9 cellular contexts compared by ENCODE assay signal in the genomic region with DNA sequence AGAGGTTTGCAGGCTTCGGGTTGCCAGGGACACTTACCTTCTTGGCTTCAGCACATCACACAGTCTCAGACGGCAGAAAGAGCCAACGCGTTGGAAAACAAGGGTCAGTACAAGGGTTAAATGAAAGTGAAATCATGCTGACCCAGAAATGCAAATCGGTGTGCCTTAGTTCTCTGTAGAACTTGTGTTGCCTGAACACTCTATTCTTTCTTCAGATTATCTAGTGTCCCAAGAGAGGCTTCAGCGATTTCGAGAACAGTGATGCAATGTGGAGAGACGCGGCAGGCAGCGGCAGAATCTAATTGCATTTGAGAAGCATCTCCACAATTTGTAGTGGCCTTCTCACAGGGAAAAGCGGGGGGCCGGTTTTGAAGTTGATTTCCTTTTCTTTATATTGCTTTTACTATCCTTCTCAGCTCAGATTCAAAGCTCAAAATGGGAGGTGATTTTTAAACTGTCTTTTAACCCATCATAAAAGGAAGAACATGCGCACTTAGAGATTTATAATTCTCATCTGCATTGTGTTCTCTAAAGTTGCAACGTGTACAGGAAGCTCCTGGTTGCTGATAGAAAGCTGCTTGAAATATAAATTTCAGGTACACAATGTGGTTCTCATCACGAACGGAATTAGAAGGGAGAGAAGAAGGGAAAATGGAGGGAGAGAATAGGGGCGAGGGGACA.
DNase-seq lines count a peak whose midpoint lies in the region; ATAC-seq and TF ChIP-seq lines count a peak whose summit lies in the region.
"Had no signal": no experiment of that assay in that cellular context is flagged by ENCODE, and none has a peak within 500 bp of the region (broad histone marks: within the 10 kb centered on the region; RNA-seq: fewer than 3 reads in every experiment).

No MANE protein-coding gene starts in this region.

- ATAC-seq in GM21825 (IDR thresholded peaks at IDR 0.05; ENCODE audit: unreplicated experiment) (peak; percentile 51), aorta (ENCODE audit: low FRiP score) (peak; percentile 74)

- H3K27ac Mint-ChIP-seq in CD8-positive, alpha-beta memory T cell = peak overlapping the region; percentile 38 to 94 (median 90)

- peak overlapping the region; percentile 71 to 88 (median 77) for H3K4me3 Mint-ChIP-seq in CD8-positive, alpha-beta memory T cell

- DNase-seq in CD8-positive, alpha-beta memory T cell = peak in 1 of 5 donors; percentile 32
- DNase-seq in SK-N-MC (ENCODE audit: low read depth, low spot score) = no peak
- peak; percentile 81 for DNase-seq in right atrium auricular region (ENCODE audit: low spot score)
- DNase-seq in aorta = no peak
- DNase-seq in stimulated activated CD8-positive, alpha-beta memory T cell treated with anti-CD3 and anti-CD28 coated beads, Interleukin-4, amount 100 ng/mL, for 48 hours = no peak
- DNase-seq in cerebellar cortex (ENCODE audit: low spot score) = no peak
- no peak for DNase-seq in PC-9

- intact Hi-C loops in aorta (cut with DNase I) (no loop called here), PC-9 (cut with micrococcal nuclease; ENCODE audit: unreplicated experiment) (no loop called here)

- no peaks in the 10 kb centered on the region for H3K4me1 ChIP-seq in CD8-positive, alpha-beta memory T cell (ENCODE audit: insufficient read depth, low read length)
- H3K4me1 ChIP-seq in right atrium auricular region (peaks cover 0 to 8% of the 10 kb centered on the region in 2 donors), aorta (ENCODE audit: control insufficient read depth in 1 of 2, insufficient read depth in 2 of 2, low read length in 2 of 2) (no peaks in the 10 kb centered on the region), PC-9 (replicated peaks; ENCODE audit: insufficient read depth) (no peaks in the 10 kb centered on the region)

- H3K9me3 ChIP-seq in CD8-positive, alpha-beta memory T cell (ENCODE audit: low read length) = no peaks in the 10 kb centered on the region
- no peaks in the 10 kb centered on the region for H3K9me3 ChIP-seq in SK-N-MC (ENCODE audit: low read depth, low read length)
- no peaks in the 10 kb centered on the region for H3K9me3 ChIP-seq in right atrium auricular region
- no peaks in the 10 kb centered on the region for H3K9me3 ChIP-seq in aorta (ENCODE audit: control insufficient read depth, low read length)
- no peaks in the 10 kb centered on the region for H3K9me3 ChIP-seq in PC-9 (ENCODE audit: insufficient read depth, low read depth)

- no peaks in the 10 kb centered on the region for H4K20me1 ChIP-seq in PC-9 (ENCODE audit: insufficient read depth)

- H2AFZ ChIP-seq in PC-9 = no peak overlapping the region

- H3K27ac ChIP-seq in CD8-positive, alpha-beta memory T cell (ENCODE audit: low read depth, low read length) = no peak overlapping the region
- H3K27ac ChIP-seq in SK-N-MC = no peak overlapping the region
- H3K27ac ChIP-seq in right atrium auricular region = peak overlapping the region; percentile 56 to 68
- no peak overlapping the region for H3K27ac ChIP-seq in aorta (ENCODE audit: low read depth in 1 of 2, low read length in 2 of 2)
- no peak overlapping the region for H3K27ac ChIP-seq in PC-9

- no peaks in the 10 kb centered on the region for H3K79me2 ChIP-seq in PC-9 (ENCODE audit: low read depth)

- no peaks in the 10 kb centered on the region for H3F3A ChIP-seq in PC-9 (ENCODE audit: insufficient read depth, low read depth)

- H3K4me1 Mint-ChIP-seq in CD8-positive, alpha-beta memory T cell = peaks cover 11 to 12% (median 11%) of the 10 kb centered on the region in 3 donors

- BruUV-seq in PC-9 (replicated peaks; lab: Mats Ljungman, UMichigan) = no TSS peak

- 45 to 49% methylated on average over 17 of the region's 17 CpGs for WGBS in aorta, 2 donors

- H3K9me2 ChIP-seq in PC-9 (ENCODE audit: insufficient read depth) = no peaks in the 10 kb centered on the region

- H3K27me3 ChIP-seq in CD8-positive, alpha-beta memory T cell (ENCODE audit: insufficient read depth, low read length, poor library complexity, severe bottlenecking) = no peaks in the 10 kb centered on the region
- no peaks in the 10 kb centered on the region for H3K27me3 ChIP-seq in right atrium auricular region
- H3K27me3 ChIP-seq in aorta (ENCODE audit: control insufficient read depth in 1 of 2, insufficient read depth in 2 of 2, low read length in 1 of 2) = peaks cover 0 to 1% of the 10 kb centered on the region in 2 donors
- no peaks in the 10 kb centered on the region for H3K27me3 ChIP-seq in PC-9 (ENCODE audit: insufficient read depth, low read depth)

- H3K36me3 Mint-ChIP-seq in CD8-positive, alpha-beta memory T cell = no peaks in the 10 kb centered on the region

- no peaks in the 10 kb centered on the region for H3K36me3 ChIP-seq in CD8-positive, alpha-beta memory T cell (ENCODE audit: insufficient read depth, low read length)
- no peaks in the 10 kb centered on the region for H3K36me3 ChIP-seq in SK-N-MC (ENCODE audit: insufficient read depth, low read length)
- H3K36me3 ChIP-seq in right atrium auricular region = no peaks in the 10 kb centered on the region
- H3K36me3 ChIP-seq in aorta (ENCODE audit: control insufficient read depth in 1 of 2, insufficient read depth in 2 of 2, low read length in 1 of 2) = no peaks in the 10 kb centered on the region
- H3K36me3 ChIP-seq in PC-9 (ENCODE audit: low read depth) = no peaks in the 10 kb centered on the region

- peak overlapping the region; percentile 23 for H3K4me3 ChIP-seq in CD8-positive, alpha-beta memory T cell (ENCODE audit: low read length)
- H3K4me3 ChIP-seq in SK-N-MC (0 out of 2 replicates have a peak overlapping the region, but pooled peaks have one; percentile 34), right atrium auricular region (peak overlapping the region; percentile 26 to 32), aorta (ENCODE audit: low read length in 2 of 2) (peak overlapping the region in 1 of 2 donors; percentile 54), PC-9 (no peak overlapping the region)

- H3K9me3 Mint-ChIP-seq in CD8-positive, alpha-beta memory T cell = peaks cover 0 to 2% (median 0%) of the 10 kb centered on the region in 5 donors
- H3K9me3 Mint-ChIP-seq: nephron had no signal

- no peak overlapping the region for H3K9ac ChIP-seq in SK-N-MC (ENCODE audit: insufficient read length)

- no peak for TF ChIP-seq CTCF in right atrium auricular region (IDR thresholded peaks at IDR 0.05)
- no peak for TF ChIP-seq CTCF in PC-9 (conservative IDR thresholded peaks at IDR 0.05)

- CTCF ChIA-PET in CD8-positive, alpha-beta memory T cell (lab: Charles Lee) = no interaction called here
- CTCF ChIA-PET in PC-9 (lab: Charles Lee) = no interaction called here

- POLR2A ChIA-PET in CD8-positive, alpha-beta memory T cell (lab: Charles Lee) = no interaction called here
- POLR2A ChIA-PET in PC-9 (lab: Charles Lee; ENCODE audit: unreplicated experiment) = no interaction called here

- no peak overlapping the region for H3K4me2 ChIP-seq in PC-9

- H3K27me3 Mint-ChIP-seq in CD8-positive, alpha-beta memory T cell = no peaks in the 10 kb centered on the region

Comparison
In these comparisons a context has a peak if more than half of its experiments do, and no peak if none do; other contexts are left out.
1. H3K27ac ChIP-seq: peak in right atrium auricular region (2 of 2); none in CD8-positive, alpha-beta memory T cell (single experiment), SK-N-MC (single experiment), aorta (0 of 2) and PC-9 (single experiment).